8 cellular contexts compared by ENCODE assay signal in genomic region chr14:39621678-39622077, GRCh38.
"Had no signal": no experiment of that assay in that cellular context is flagged by ENCODE, and none has a peak within 500 bp of the region (broad histone marks: within the 10 kb centered on the region; RNA-seq: fewer than 3 reads in every experiment).

No MANE protein-coding gene starts in this region.

- H3K4me3 Mint-ChIP-seq: GM23338, H9, HFFc6 had no signal

- H3K4me3 ChIP-seq: GM23248, GM23338, HAP-1 had no signal

- H3K27ac Mint-ChIP-seq: GM23338, H9, HFFc6 had no signal

- H3K9me3 ChIP-seq: HAP-1 had no signal

- H3K4me2 ChIP-seq: GM23338 had no signal

- H2AFZ ChIP-seq: GM23248, GM23338 had no signal

- H3K9ac ChIP-seq: GM23248 had no signal

- H3K4me1 ChIP-seq: HAP-1 had no signal

- DNase-seq: GM23248, GOT3, H7, H9, HCEC 1CT, HFFc6 had no signal

- H3K27ac ChIP-seq: GM23248 had no signal

- H3K36me3 ChIP-seq: HAP-1 had no signal
